20 cellular contexts compared by ENCODE assay signal in genomic region chr1:174135200-174135599, GRCh38.
"Had no signal": no experiment of that assay in that cellular context is flagged by ENCODE, and none has a peak within 500 bp of the region (broad histone marks: within the 10 kb centered on the region; RNA-seq: fewer than 3 reads in every experiment).

No MANE protein-coding gene starts in this region.

- H3K27me3 ChIP-seq: ascending aorta, breast epithelium, sigmoid colon had no signal

- H3K4me1 ChIP-seq: ascending aorta, breast epithelium, sigmoid colon had no signal

- H3K9me3 ChIP-seq: ascending aorta, sigmoid colon had no signal

- DNase-seq: activated CD4-positive, alpha-beta T cell treated with anti-CD3 and anti-CD28 coated beads, Interleukin-2, amount 50 U/mL, for 1 hour; activated CD8-positive, alpha-beta memory T cell treated with anti-CD3 and anti-CD28 coated beads, Interleukin-2, amount 50 U/mL, for 4 hours; activated effector memory CD4-positive, alpha-beta T cell treated with anti-CD3 and anti-CD28 coated beads, Interleukin-2, amount 50 U/mL, for 16 hours; activated naive CD4-positive, alpha-beta T cell treated with anti-CD3 and anti-CD28 coated beads, Interleukin-2, amount 50 U/mL, for 16 hours; activated T-cell treated with anti-CD3 and anti-CD28 coated beads, Interleukin-2, amount 50 U/mL, for 48 hours; effector CD4-positive, alpha-beta T cell; hypothalamus; islet precursor cell; nucleus accumbens; posterior cingulate gyrus; sigmoid colon; stimulated activated CD4-positive, alpha-beta T cell treated with anti-CD3 and anti-CD28 coated beads, Interleukin-4, amount 100 ng/mL, for 4 hours; stimulated activated naive CD4-positive, alpha-beta T cell; T1000 had no signal

- H3K27ac ChIP-seq: ascending aorta, breast epithelium, sigmoid colon had no signal

- H3K36me3 ChIP-seq: ascending aorta, breast epithelium, sigmoid colon had no signal

- H3K4me3 Mint-ChIP-seq: natural killer cell treated with Interleukin-12 subunit alpha and Interleukin-12 subunit beta and Interleukin-15 and Interleukin-18, amount 100 ng/mL, for 72 hours had no signal

- ATAC-seq: activated CD4-positive, CD25-positive, alpha-beta regulatory T cell treated with anti-CD3 and anti-CD28 coated beads, Interleukin-2, amount 50 U/mL, for 24 hours; esophagus mucosa; natural killer cell treated with Interleukin-12 subunit alpha and Interleukin-12 subunit beta and Interleukin-15 and Interleukin-18, amount 100 ng/mL, for 72 hours had no signal

- H3K9me3 Mint-ChIP-seq: natural killer cell treated with Interleukin-12 subunit alpha and Interleukin-12 subunit beta and Interleukin-15 and Interleukin-18, amount 100 ng/mL, for 72 hours had no signal

- H3K4me3 ChIP-seq: ascending aorta, breast epithelium, lung, sigmoid colon had no signal

- H3K27ac Mint-ChIP-seq: natural killer cell treated with Interleukin-12 subunit alpha and Interleukin-12 subunit beta and Interleukin-15 and Interleukin-18, amount 100 ng/mL, for 72 hours had no signal
